Comparison of ENCODE assay signal across 8 cellular contexts in the genomic region with DNA sequence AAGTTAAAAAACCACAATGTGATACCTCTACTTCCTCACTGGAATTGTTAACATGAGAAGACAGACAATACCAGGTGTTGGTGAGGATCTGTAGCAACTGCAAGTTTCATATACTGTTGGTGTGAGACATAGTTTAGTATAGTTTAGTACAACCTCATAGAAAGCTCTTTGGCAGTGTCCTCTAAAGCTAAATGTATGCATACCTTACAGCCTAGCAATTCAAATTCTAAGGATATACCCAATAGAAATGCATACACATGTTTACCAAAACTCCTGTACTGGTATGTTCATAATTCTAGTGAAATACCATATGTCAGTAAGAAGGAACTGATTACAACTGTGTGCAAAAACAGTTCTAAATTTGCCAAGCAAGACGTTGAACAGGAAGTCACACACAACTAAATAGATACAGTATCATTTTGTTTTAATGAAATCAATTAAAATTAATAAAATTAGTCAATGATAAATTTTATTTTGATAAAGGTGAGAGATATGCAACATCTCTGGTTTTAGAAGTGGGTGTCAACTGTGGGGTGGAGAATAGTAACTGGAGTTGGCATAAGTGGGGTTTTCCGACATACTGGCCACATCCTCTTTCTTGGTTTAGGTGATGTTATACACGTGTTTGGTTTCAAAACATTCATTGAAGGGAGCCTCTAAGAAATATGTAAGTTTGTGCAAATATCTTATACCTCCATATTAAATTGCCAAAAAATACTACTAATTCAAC.
DNase-seq lines count a peak whose midpoint lies in the region; ATAC-seq and TF ChIP-seq lines count a peak whose summit lies in the region.

No MANE protein-coding gene starts in this region.

- no peak overlapping the region for H3K4me3 Mint-ChIP-seq in CD4-positive, alpha-beta T cell
- peak overlapping the region in 1 of 2 donors; percentile 62 for H3K4me3 Mint-ChIP-seq in activated T-cell treated with anti-CD3 and anti-CD28 coated beads, Interleukin-2, amount 50 U/mL, for 72 hours

- H3K4me1 Mint-ChIP-seq in CD4-positive, alpha-beta T cell (ENCODE audit: low read depth), result peaks cover 23% of the 10 kb centered on the region
- H3K4me1 Mint-ChIP-seq in activated T-cell treated with anti-CD3 and anti-CD28 coated beads, Interleukin-2, amount 50 U/mL, for 72 hours (ENCODE audit: low read depth), result peaks cover 25% of the 10 kb centered on the region

- intact Hi-C loops in CD4-positive, alpha-beta T cell (cut with DNase I, micrococcal nuclease), result loop anchor here in 1 of 2 experiments (5.0 kb wide), 1 partner anchor 178 kb away; no protein-coding TSS in a partner anchor
- intact Hi-C loops in uterus (cut with DNase I; ENCODE audit: low total_unique reads), result no loop called here

- H3K4me1 ChIP-seq in uterus, result no peaks in the 10 kb centered on the region

- TF ChIP-seq POLR2A in uterus (IDR thresholded peaks at IDR 0.05), result no peak

- H3K27ac ChIP-seq in CD4-positive, alpha-beta T cell (ENCODE audit: low read depth, low read length), result no peak overlapping the region
- no peak overlapping the region for H3K27ac ChIP-seq in uterus

- CTCF ChIA-PET in CD4-positive, alpha-beta T cell (lab: Charles Lee), result no interaction called here

- H3K27ac Mint-ChIP-seq in CD4-positive, alpha-beta T cell, result no peak overlapping the region
- H3K27ac Mint-ChIP-seq in activated T-cell treated with anti-CD3 and anti-CD28 coated beads, Interleukin-2, amount 50 U/mL, for 72 hours, result peak overlapping the region; percentile 7

- no peaks in the 10 kb centered on the region for H3K36me3 Mint-ChIP-seq in CD4-positive, alpha-beta T cell (ENCODE audit: low read depth)
- peaks cover 0 to 4% of the 10 kb centered on the region in 2 donors for H3K36me3 Mint-ChIP-seq in activated T-cell treated with anti-CD3 and anti-CD28 coated beads, Interleukin-2, amount 50 U/mL, for 72 hours (ENCODE audit: insufficient read depth in 2 of 2)

- POLR2A ChIA-PET in CD4-positive, alpha-beta T cell (lab: Charles Lee), result no interaction called here

- H3K9me3 ChIP-seq in CD4-positive, alpha-beta T cell (ENCODE audit: control insufficient read depth, low read length), result no peaks in the 10 kb centered on the region
- no peaks in the 10 kb centered on the region for H3K9me3 ChIP-seq in uterus

- no peak overlapping the region for H3K4me3 ChIP-seq in uterus

- H3K27me3 Mint-ChIP-seq in CD4-positive, alpha-beta T cell, result no peaks in the 10 kb centered on the region
- no peaks in the 10 kb centered on the region for H3K27me3 Mint-ChIP-seq in activated T-cell treated with anti-CD3 and anti-CD28 coated beads, Interleukin-2, amount 50 U/mL, for 72 hours (ENCODE audit: low read depth)

- no peak for TF ChIP-seq CTCF in CD4-positive, alpha-beta T cell (IDR thresholded peaks at IDR 0.05)
- no peak for TF ChIP-seq CTCF in uterus (IDR thresholded peaks at IDR 0.05)

- H3K27me3 ChIP-seq in CD4-positive, alpha-beta T cell (ENCODE audit: control insufficient read depth, insufficient read depth, low read length), result no peaks in the 10 kb centered on the region
- H3K27me3 ChIP-seq in uterus, result no peaks in the 10 kb centered on the region

- no peaks in the 10 kb centered on the region for H3K36me3 ChIP-seq in uterus

- H3K9me3 Mint-ChIP-seq in CD4-positive, alpha-beta T cell, result peaks cover 3% of the 10 kb centered on the region
- peaks cover 4 to 5% of the 10 kb centered on the region in 2 donors for H3K9me3 Mint-ChIP-seq in activated T-cell treated with anti-CD3 and anti-CD28 coated beads, Interleukin-2, amount 50 U/mL, for 72 hours

- ATAC-seq in CD4-positive, alpha-beta T cell (ENCODE audit: poor library complexity), result peak; percentile 98
- ATAC-seq in GM19395 (IDR thresholded peaks at IDR 0.05; ENCODE audit: unreplicated experiment), result peak; percentile 91
- ATAC-seq in HG03378 (IDR thresholded peaks at IDR 0.05; ENCODE audit: unreplicated experiment), result peak; percentile 92
- ATAC-seq in activated T-cell treated with anti-CD3 and anti-CD28 coated beads, Interleukin-2, amount 50 U/mL, for 72 hours (replicated peaks in 1 of 2), result peak; percentile 90 to 92

- DNase-seq in CD4-positive, alpha-beta T cell, result peak in 4 of 10 experiments; percentile 8 to 22 (median 13)
- peak; percentile 41 to 59 for DNase-seq in activated T-cell treated with anti-CD3 and anti-CD28 coated beads, Interleukin-2, amount 50 U/mL, for 72 hours
- DNase-seq in uterus, result no peak
- no peak for DNase-seq in NCI-H146 treated with DMSO at 0.1 percent for 48 hours (lab: John Stamatoyannopoulos, UW; ENCODE audit: unreplicated experiment)
- DNase-seq in dedifferentiated amniotic fluid mesenchymal stem cell (ENCODE audit: extremely low spot score), result no peak
- no peak for DNase-seq in NCI-H1417 (lab: John Stamatoyannopoulos, UW)

Comparison
In these comparisons a context has a peak if more than half of its experiments do, and no peak if none do; other contexts are left out.
1. DNase-seq: peak in activated T-cell treated with anti-CD3 and anti-CD28 coated beads, Interleukin-2, amount 50 U/mL, for 72 hours (2 of 2); none in uterus (0 of 2), NCI-H146 treated with DMSO at 0.1 percent for 48 hours (single experiment), dedifferentiated amniotic fluid mesenchymal stem cell (single experiment) and NCI-H1417 (0 of 3).
2. Peak in every context shown above with its lines, with median percentiles within 50 percentile points of each other: ATAC-seq.